10 cellular contexts compared by ENCODE assay signal in the genomic region with DNA sequence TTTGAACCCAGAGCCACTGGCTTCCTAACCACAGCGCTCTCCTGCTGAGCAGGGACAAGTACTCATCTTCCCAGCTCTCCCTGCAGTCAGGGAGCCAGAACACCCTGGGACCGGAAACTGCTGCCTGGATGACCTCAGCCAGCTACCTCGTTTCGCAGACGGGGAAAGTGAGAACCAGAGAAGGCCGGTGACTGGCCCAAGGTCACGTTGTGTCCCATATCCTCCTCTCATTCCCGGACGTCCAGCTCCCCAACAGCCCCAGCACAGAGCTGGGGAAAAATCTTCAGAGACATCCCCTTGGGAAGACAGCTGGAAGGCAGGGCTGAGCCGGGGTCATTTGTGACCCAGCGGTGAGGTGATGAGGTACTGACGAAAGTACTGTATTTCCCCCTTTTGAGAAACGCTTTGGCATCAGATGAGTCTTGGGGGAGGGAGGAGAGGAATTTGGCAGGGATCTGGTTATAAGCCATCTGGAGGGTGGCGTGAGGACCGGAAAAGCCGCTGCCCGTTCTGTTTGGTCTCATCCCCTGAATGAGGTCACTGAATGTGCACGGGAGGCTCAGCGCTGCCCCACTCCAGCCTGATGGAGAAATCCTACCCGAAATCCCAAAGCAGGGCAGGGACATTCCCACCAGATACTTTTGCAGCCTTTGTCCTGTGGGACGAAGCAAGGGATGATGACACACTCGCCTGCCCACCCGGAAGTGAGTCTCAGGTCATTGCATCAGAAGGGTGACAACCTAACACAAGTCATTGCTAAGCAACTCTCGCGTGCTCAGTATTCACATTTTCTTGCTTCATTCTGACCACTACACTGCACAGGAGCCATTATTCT. TPM values are rescaled to one million over a fixed set of nuclear protein-coding genes. Genes with fewer than 3 reads are reported as not detected.
DNase-seq lines count a peak whose midpoint lies in the region; TF ChIP-seq lines count a peak whose summit lies in the region.
"Had no signal": no experiment of that assay in that cellular context is flagged by ENCODE, and none has a peak within 500 bp of the region (broad histone marks: within the 10 kb centered on the region; RNA-seq: fewer than 3 reads in every experiment).

No MANE protein-coding gene starts in this region.

- peak; percentile 61 for DNase-seq in CD1c-positive myeloid dendritic cell (ENCODE audit: extremely low spot score)
- DNase-seq in NCI-H1694 (lab: John Stamatoyannopoulos, UW), result peak; percentile 17
- peak; percentile 97 to 100 for DNase-seq in cardiac fibroblast (ENCODE audit: low read depth in 2 of 2)
- DNase-seq in thyroid gland, result no peak
- DNase-seq in stimulated activated CD4-positive, alpha-beta T cell treated with anti-CD3 and anti-CD28 coated beads, Interleukin-15, amount 100 ng/mL, for 24 hours, result no peak
- DNase-seq in pons (ENCODE audit: low spot score), result no peak
- DNase-seq in cortex of kidney (lab: John Stamatoyannopoulos, UW), result no peak

- WGBS in mesodermal cell (ENCODE audit: insufficient coverage in 2 of 2), 2 experiments, result 87 to 93% methylated on average over 19 to 21 of the region's 25 CpGs
- 83 to 84% methylated on average over 25 of the region's 25 CpGs for WGBS in thyroid gland, 2 donors

- H3K9me3 ChIP-seq in mesodermal cell (ENCODE audit: control insufficient read depth, low read length), result no peaks in the 10 kb centered on the region
- H3K9me3 ChIP-seq in thyroid gland, result no peaks in the 10 kb centered on the region

- intact Hi-C loops in thyroid gland (cut with DNase I), result no loop called here

- H3K27ac ChIP-seq in mesodermal cell (ENCODE audit: low read depth, low read length, severe bottlenecking) (peak overlapping the region; percentile 72), thyroid gland (no peak overlapping the region)

- H3K27me3 ChIP-seq in thyroid gland, result no peaks in the 10 kb centered on the region

- no peak overlapping the region for H3K4me3 ChIP-seq in cardiac fibroblast (replicated peaks in 1 of 2; ENCODE audit: low read depth in 2 of 2, low read length in 2 of 2)
- no peak overlapping the region for H3K4me3 ChIP-seq in mesodermal cell (ENCODE audit: extremely low read depth, insufficient read depth, low read length, poor library complexity, severe bottlenecking)
- no peak overlapping the region for H3K4me3 ChIP-seq in thyroid gland (replicated peaks in 1 of 3)
- H3K4me3 ChIP-seq: GM12878 had no signal

- H3K36me3 ChIP-seq in mesodermal cell (ENCODE audit: control insufficient read depth, insufficient read depth, low read length) (no peaks in the 10 kb centered on the region), thyroid gland (no peaks in the 10 kb centered on the region)

- TF ChIP-seq CTCF in cardiac fibroblast (IDR thresholded peaks at IDR 0.05; ENCODE audit: low read depth, low read length) (no peak), thyroid gland (IDR thresholded peaks at IDR 0.05) (no peak)

- no peak for TF ChIP-seq POLR2A in thyroid gland (IDR thresholded peaks at IDR 0.05)

- peaks cover 55% of the 10 kb centered on the region for H3K4me1 ChIP-seq in mesodermal cell (ENCODE audit: control insufficient read depth, insufficient read depth, low read length, poor library complexity, severe bottlenecking)
- H3K4me1 ChIP-seq in thyroid gland, result peaks cover 11 to 35% of the 10 kb centered on the region in 2 donors

RNA-seq across cellular contexts. Expression of a gene that starts 41.1 kb away (rescaled TPM):
- 1.5 TPM for polyA plus RNA-seq in mesodermal cell (2013, experiment 1 of 2)
- polyA plus RNA-seq in mesodermal cell (2013, experiment 2 of 2), result 0.61 TPM
- total RNA-seq in thyroid gland, result 1 to 10 TPM in 3 of 4 donors, under 1 TPM in 1; 0.89 to 2.6 (median 2.2) TPM
- total RNA-seq: frontal cortex had no signal

Comparison
In these comparisons a context has a peak if more than half of its experiments do, and no peak if none do; other contexts are left out.
1. DNase-seq: peak in CD1c-positive myeloid dendritic cell (single experiment), NCI-H1694 (single experiment) and cardiac fibroblast (2 of 2); none in thyroid gland (0 of 2), stimulated activated CD4-positive, alpha-beta T cell treated with anti-CD3 and anti-CD28 coated beads, Interleukin-15, amount 100 ng/mL, for 24 hours (single experiment), pons (single experiment) and cortex of kidney (single experiment).